In the genomic region with DNA sequence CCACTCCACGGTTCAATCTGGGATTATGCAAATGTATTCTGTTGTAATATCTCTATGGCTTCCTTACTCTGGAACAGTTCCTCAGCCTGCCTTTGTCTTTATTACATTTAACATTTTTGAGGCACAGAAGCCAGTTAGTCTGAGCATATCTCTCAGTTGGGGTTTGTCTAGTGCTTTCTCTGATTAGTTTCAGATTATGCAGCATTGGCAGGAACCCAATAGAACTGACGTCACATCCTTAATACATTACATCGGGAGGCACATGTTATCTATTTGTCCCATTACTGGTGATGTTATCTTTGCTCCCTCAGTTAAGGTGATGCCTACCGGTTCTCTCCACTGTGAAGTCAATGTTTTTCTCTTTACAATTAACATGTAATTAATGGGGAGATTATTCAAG, we compare ENCODE assay signal across 19 cellular contexts.
DNase-seq lines count a peak whose midpoint lies in the region; ATAC-seq and TF ChIP-seq lines count a peak whose summit lies in the region.
"Had no signal": no experiment of that assay in that cellular context is flagged by ENCODE, and none has a peak within 500 bp of the region (broad histone marks: within the 10 kb centered on the region; RNA-seq: fewer than 3 reads in every experiment).

No MANE protein-coding gene starts in this region.

- H3K27me3 ChIP-seq in colonic mucosa = no peaks in the 10 kb centered on the region

- ATAC-seq in SK-N-SH treated with all-trans-retinoic acid at 6 μM for 48 hours (peak; percentile 85), GM19035 (IDR thresholded peaks at IDR 0.05; ENCODE audit: unreplicated experiment) (no peak)
- ATAC-seq: esophagus mucosa; HCT116; stimulated activated naive B cell treated with anti-CD40 and anti-IgM and Interleukin-4, amounts not matched to agents 10 μg/mL and 1 μg/mL and 100 μg/mL, for 72 hours had no signal

- no peak overlapping the region for H3K4me3 ChIP-seq in colonic mucosa

- no peaks in the 10 kb centered on the region for H3K9me3 ChIP-seq in colonic mucosa

- no peak for TF ChIP-seq CTCF in colonic mucosa (IDR thresholded peaks at IDR 0.05)

- H3K4me1 ChIP-seq in colonic mucosa = no peaks in the 10 kb centered on the region

- no peaks in the 10 kb centered on the region for H3K36me3 ChIP-seq in colonic mucosa

- H3K27ac ChIP-seq in colonic mucosa = no peak overlapping the region

- DNase-seq in AG08395 (ENCODE audit: low spot score) = peak; percentile 14
- peak; percentile 4 for DNase-seq in HT-29 (ENCODE audit: low spot score)
- peak; percentile 76 for DNase-seq in fibroblast of peridontal ligament (ENCODE audit: extremely low read depth)
- no peak for DNase-seq in NCI-H146 treated with DMSO at 0.1 percent for 48 hours (lab: John Stamatoyannopoulos, UW; ENCODE audit: unreplicated experiment)
- DNase-seq in Ammon's horn (ENCODE audit: low spot score) = no peak
- DNase-seq in colonic mucosa = no peak
- DNase-seq: activated CD4-positive, alpha-beta T cell treated with anti-CD3 and anti-CD28 coated beads, Interleukin-2, amount 50 U/mL, for 48 hours; activated effector memory CD4-positive, alpha-beta T cell treated with Interleukin-2 at 50 U/mL for 16 hours; DND-41; kidney glomerular epithelial cell; naive B cell; retina; stimulated activated CD4-positive, alpha-beta T cell treated with anti-CD3 and anti-CD28 coated beads, Interleukin-4, amount 100 ng/mL, for 1 hour; stimulated activated naive B cell treated with anti-CD40 and anti-IgM and Interleukin-4, amounts not matched to agents 10 μg/mL and 1 μg/mL and 100 μg/mL, for 72 hours; T-helper 1 cell had no signal

- intact Hi-C loops in colonic mucosa (cut with DNase I) = no loop called here

- H3K9ac ChIP-seq in colonic mucosa (ENCODE audit: low read depth in 2 of 2, low read length in 2 of 2) = no peak overlapping the region

TF ChIP-seq in SK-N-SH treated with all-trans-retinoic acid at 6 μM for 48 hours, 23 proteins besides CTCF, POLR2A, EP300 and RAD21 (continues in another document):
- TF ChIP-seq RARB (CRISPR knock-in tag; IDR thresholded peaks at IDR 0.05) = no peak
- no peak for TF ChIP-seq ZC3H10 (CRISPR knock-in tag; IDR thresholded peaks at IDR 0.05)
- peak; percentile 84 for TF ChIP-seq ISL1 (CRISPR knock-in tag; IDR thresholded peaks at IDR 0.05)
- no peak for TF ChIP-seq ESRRG (CRISPR knock-in tag; IDR thresholded peaks at IDR 0.05)
- peak; percentile 86 for TF ChIP-seq TCF4 (CRISPR knock-in tag; IDR thresholded peaks at IDR 0.05; ENCODE audit: borderline replicate concordance)
- TF ChIP-seq ZNF565 (CRISPR knock-in tag; conservative IDR thresholded peaks at IDR 0.05; ENCODE audit: low read depth) = no peak
- TF ChIP-seq ZNF70 (CRISPR knock-in tag; IDR thresholded peaks at IDR 0.05) = no peak
- TF ChIP-seq BACH2 (CRISPR knock-in tag; IDR thresholded peaks at IDR 0.05; ENCODE audit: borderline replicate concordance) = no peak
- no peak for TF ChIP-seq OSR1 (CRISPR knock-in tag; IDR thresholded peaks at IDR 0.05)
- TF ChIP-seq, protein P1, sequence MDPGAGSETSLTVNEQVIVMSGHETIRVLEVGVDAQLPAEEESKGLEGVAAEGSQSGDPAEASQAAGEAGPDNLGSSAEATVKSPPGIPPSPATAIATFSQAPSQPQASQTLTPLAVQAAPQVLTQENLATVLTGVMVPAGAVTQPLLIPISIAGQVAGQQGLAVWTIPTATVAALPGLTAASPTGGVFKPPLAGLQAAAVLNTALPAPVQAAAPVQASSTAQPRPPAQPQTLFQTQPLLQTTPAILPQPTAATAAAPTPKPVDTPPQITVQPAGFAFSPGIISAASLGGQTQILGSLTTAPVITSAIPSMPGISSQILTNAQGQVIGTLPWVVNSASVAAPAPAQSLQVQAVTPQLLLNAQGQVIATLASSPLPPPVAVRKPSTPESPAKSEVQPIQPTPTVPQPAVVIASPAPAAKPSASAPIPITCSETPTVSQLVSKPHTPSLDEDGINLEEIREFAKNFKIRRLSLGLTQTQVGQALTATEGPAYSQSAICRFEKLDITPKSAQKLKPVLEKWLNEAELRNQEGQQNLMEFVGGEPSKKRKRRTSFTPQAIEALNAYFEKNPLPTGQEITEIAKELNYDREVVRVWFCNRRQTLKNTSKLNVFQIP (CRISPR knock-in tag; IDR thresholded peaks at IDR 0.05; ENCODE audit: borderline replicate concordance, low read depth) = no peak
- TF ChIP-seq, protein P2, sequence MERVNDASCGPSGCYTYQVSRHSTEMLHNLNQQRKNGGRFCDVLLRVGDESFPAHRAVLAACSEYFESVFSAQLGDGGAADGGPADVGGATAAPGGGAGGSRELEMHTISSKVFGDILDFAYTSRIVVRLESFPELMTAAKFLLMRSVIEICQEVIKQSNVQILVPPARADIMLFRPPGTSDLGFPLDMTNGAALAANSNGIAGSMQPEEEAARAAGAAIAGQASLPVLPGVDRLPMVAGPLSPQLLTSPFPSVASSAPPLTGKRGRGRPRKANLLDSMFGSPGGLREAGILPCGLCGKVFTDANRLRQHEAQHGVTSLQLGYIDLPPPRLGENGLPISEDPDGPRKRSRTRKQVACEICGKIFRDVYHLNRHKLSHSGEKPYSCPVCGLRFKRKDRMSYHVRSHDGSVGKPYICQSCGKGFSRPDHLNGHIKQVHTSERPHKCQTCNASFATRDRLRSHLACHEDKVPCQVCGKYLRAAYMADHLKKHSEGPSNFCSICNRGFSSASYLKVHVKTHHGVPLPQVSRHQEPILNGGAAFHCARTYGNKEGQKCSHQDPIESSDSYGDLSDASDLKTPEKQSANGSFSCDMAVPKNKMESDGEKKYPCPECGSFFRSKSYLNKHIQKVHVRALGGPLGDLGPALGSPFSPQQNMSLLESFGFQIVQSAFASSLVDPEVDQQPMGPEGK (CRISPR knock-in tag; IDR thresholded peaks at IDR 0.05; ENCODE audit: borderline replicate concordance) = no peak
- TF ChIP-seq CSDC2 (CRISPR knock-in tag; IDR thresholded peaks at IDR 0.05) = no peak
- no peak for TF ChIP-seq TOX (CRISPR knock-in tag; IDR thresholded peaks at IDR 0.05; ENCODE audit: borderline replicate concordance)
- TF ChIP-seq, protein P3, sequence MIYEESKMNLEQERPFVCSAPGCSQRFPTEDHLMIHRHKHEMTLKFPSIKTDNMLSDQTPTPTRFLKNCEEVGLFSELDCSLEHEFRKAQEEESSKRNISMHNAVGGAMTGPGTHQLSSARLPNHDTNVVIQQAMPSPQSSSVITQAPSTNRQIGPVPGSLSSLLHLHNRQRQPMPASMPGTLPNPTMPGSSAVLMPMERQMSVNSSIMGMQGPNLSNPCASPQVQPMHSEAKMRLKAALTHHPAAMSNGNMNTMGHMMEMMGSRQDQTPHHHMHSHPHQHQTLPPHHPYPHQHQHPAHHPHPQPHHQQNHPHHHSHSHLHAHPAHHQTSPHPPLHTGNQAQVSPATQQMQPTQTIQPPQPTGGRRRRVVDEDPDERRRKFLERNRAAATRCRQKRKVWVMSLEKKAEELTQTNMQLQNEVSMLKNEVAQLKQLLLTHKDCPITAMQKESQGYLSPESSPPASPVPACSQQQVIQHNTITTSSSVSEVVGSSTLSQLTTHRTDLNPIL (CRISPR knock-in tag; IDR thresholded peaks at IDR 0.05; ENCODE audit: low read depth) = peak; percentile 64; the same call in 1 of the 2 replicates
- TF ChIP-seq SNAI2 (CRISPR knock-in tag; IDR thresholded peaks at IDR 0.05) = peak; percentile 58
- TF ChIP-seq, protein P4, sequence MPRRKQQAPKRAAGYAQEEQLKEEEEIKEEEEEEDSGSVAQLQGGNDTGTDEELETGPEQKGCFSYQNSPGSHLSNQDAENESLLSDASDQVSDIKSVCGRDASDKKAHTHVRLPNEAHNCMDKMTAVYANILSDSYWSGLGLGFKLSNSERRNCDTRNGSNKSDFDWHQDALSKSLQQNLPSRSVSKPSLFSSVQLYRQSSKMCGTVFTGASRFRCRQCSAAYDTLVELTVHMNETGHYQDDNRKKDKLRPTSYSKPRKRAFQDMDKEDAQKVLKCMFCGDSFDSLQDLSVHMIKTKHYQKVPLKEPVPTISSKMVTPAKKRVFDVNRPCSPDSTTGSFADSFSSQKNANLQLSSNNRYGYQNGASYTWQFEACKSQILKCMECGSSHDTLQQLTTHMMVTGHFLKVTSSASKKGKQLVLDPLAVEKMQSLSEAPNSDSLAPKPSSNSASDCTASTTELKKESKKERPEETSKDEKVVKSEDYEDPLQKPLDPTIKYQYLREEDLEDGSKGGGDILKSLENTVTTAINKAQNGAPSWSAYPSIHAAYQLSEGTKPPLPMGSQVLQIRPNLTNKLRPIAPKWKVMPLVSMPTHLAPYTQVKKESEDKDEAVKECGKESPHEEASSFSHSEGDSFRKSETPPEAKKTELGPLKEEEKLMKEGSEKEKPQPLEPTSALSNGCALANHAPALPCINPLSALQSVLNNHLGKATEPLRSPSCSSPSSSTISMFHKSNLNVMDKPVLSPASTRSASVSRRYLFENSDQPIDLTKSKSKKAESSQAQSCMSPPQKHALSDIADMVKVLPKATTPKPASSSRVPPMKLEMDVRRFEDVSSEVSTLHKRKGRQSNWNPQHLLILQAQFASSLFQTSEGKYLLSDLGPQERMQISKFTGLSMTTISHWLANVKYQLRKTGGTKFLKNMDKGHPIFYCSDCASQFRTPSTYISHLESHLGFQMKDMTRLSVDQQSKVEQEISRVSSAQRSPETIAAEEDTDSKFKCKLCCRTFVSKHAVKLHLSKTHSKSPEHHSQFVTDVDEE (CRISPR knock-in tag; IDR thresholded peaks at IDR 0.05) = peak; percentile 55; the same call in 1 of the 2 replicates
- TF ChIP-seq ZNF8 (CRISPR knock-in tag; IDR thresholded peaks at IDR 0.05) = no peak
- TF ChIP-seq GLIS3 (CRISPR knock-in tag; IDR thresholded peaks at IDR 0.05) = no peak
- TF ChIP-seq ZFP30 (CRISPR knock-in tag; IDR thresholded peaks at IDR 0.05) = no peak
- 0 out of 2 replicates have a peak, but pooled peaks have one; percentile 59 for TF ChIP-seq ZFP3 (CRISPR knock-in tag; IDR thresholded peaks at IDR 0.05)
- TF ChIP-seq, protein P5, sequence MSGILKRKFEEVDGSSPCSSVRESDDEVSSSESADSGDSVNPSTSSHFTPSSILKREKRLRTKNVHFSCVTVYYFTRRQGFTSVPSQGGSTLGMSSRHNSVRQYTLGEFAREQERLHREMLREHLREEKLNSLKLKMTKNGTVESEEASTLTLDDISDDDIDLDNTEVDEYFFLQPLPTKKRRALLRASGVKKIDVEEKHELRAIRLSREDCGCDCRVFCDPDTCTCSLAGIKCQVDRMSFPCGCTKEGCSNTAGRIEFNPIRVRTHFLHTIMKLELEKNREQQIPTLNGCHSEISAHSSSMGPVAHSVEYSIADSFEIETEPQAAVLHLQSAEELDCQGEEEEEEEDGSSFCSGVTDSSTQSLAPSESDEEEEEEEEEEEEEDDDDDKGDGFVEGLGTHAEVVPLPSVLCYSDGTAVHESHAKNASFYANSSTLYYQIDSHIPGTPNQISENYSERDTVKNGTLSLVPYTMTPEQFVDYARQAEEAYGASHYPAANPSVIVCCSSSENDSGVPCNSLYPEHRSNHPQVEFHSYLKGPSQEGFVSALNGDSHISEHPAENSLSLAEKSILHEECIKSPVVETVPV (CRISPR knock-in tag; IDR thresholded peaks at IDR 0.05) = peak; percentile 52; the same call in 1 of the 2 replicates
- no peak for TF ChIP-seq ARNTL (CRISPR knock-in tag; IDR thresholded peaks at IDR 0.05; ENCODE audit: borderline replicate concordance, low read depth)

Comparison
In these comparisons a context has a peak if more than half of its experiments do, and no peak if none do; other contexts are left out.
1. DNase-seq: peak in AG08395 (single experiment), HT-29 (single experiment) and fibroblast of peridontal ligament (single experiment); none in NCI-H146 treated with DMSO at 0.1 percent for 48 hours (single experiment), Ammon's horn (single experiment) and colonic mucosa (single experiment).